In genomic region chr5:164663223-164663989, GRCh38 we compare ENCODE assay signal across 20 cellular contexts.
DNase-seq lines count a peak whose midpoint lies in the region; ATAC-seq and TF ChIP-seq lines count a peak whose summit lies in the region.
"Had no signal": no experiment of that assay in that cellular context is flagged by ENCODE, and none has a peak within 500 bp of the region (broad histone marks: within the 10 kb centered on the region; RNA-seq: fewer than 3 reads in every experiment).

No MANE protein-coding gene starts in this region.

- POLR2A ChIA-PET in RWPE1 (lab: Yijun Ruan, JAX; ENCODE audit: low non-redundant PET): no interaction called here

- H3K4me1 ChIP-seq in colonic mucosa: no peaks in the 10 kb centered on the region

- intact Hi-C loops in colonic mucosa (cut with DNase I): no loop called here

- TF ChIP-seq CTCF in RWPE1 (conservative IDR thresholded peaks at IDR 0.05; ENCODE audit: low read depth): no peak
- no peak for TF ChIP-seq CTCF in choroid plexus epithelial cell (conservative IDR thresholded peaks at IDR 0.05; ENCODE audit: low read depth, low read length)
- TF ChIP-seq CTCF in colonic mucosa (IDR thresholded peaks at IDR 0.05): no peak

- no peaks in the 10 kb centered on the region for H3K9me3 ChIP-seq in colonic mucosa

- no peak for ATAC-seq in GM21576 (IDR thresholded peaks at IDR 0.05; ENCODE audit: unreplicated experiment)
- ATAC-seq in SK-N-SH treated with all-trans-retinoic acid at 6 μM for 48 hours: no peak
- ATAC-seq: K562, Right ventricle myocardium inferior had no signal

- H3K27me3 ChIP-seq in colonic mucosa: no peaks in the 10 kb centered on the region

- CTCF ChIA-PET in RWPE1 (lab: Yijun Ruan, JAX): interaction anchor here (0.6 kb wide), 1 partner anchor 29 kb away, joined by 5 read pairs; no protein-coding TSS in a partner anchor

- no peaks in the 10 kb centered on the region for H3K36me3 ChIP-seq in colonic mucosa

- H3K9ac ChIP-seq in colonic mucosa (ENCODE audit: low read depth in 2 of 2, low read length in 2 of 2): no peak overlapping the region

- H3K27ac ChIP-seq in RWPE1 (no peak overlapping the region), colonic mucosa (no peak overlapping the region)
- H3K27ac ChIP-seq: C4-2B, PC-9 had no signal

- no peak overlapping the region for H3K4me3 ChIP-seq in choroid plexus epithelial cell (ENCODE audit: low read depth, low read length)
- H3K4me3 ChIP-seq in colonic mucosa: no peak overlapping the region
- H3K4me3 ChIP-seq: K562, PC-9 had no signal

- DNase-seq in HS-5 (ENCODE audit: low read depth) (peak; percentile 29), RWPE1 (ENCODE audit: low spot score) (peak; percentile 13), choroid plexus epithelial cell (ENCODE audit: low read depth) (peak; percentile 1), left kidney (ENCODE audit: low read depth, low spot score) (peak; percentile 82), colonic mucosa (no peak), iPS-NIHi7 (ENCODE audit: extremely low spot score) (no peak)
- DNase-seq: COR-L47, H9, MV-4-11, NCI-H1417, NCI-H1930, NCI-H2171 treated with DMSO at 0.1 percent for 48 hours, NCI-H510A, NCI-H82, PC-9 had no signal

TF ChIP-seq in SK-N-SH treated with all-trans-retinoic acid at 6 μM for 48 hours, 23 proteins besides CTCF, POLR2A, EP300 and RAD21:
- TF ChIP-seq ZNF8 (CRISPR knock-in tag; IDR thresholded peaks at IDR 0.05) (no peak), BACH2 (CRISPR knock-in tag; IDR thresholded peaks at IDR 0.05; ENCODE audit: borderline replicate concordance) (no peak), TSHZ2 (CRISPR knock-in tag; IDR thresholded peaks at IDR 0.05) (no peak), POU6F1 (CRISPR knock-in tag; IDR thresholded peaks at IDR 0.05; ENCODE audit: borderline replicate concordance, low read depth) (no peak), CSDC2 (CRISPR knock-in tag; IDR thresholded peaks at IDR 0.05) (no peak), RARB (CRISPR knock-in tag; IDR thresholded peaks at IDR 0.05) (no peak), ZNF565 (CRISPR knock-in tag; conservative IDR thresholded peaks at IDR 0.05; ENCODE audit: low read depth) (no peak), PATZ1 (CRISPR knock-in tag; IDR thresholded peaks at IDR 0.05; ENCODE audit: borderline replicate concordance) (no peak), TCF4 (CRISPR knock-in tag; IDR thresholded peaks at IDR 0.05; ENCODE audit: borderline replicate concordance) (no peak), ISL1 (CRISPR knock-in tag; IDR thresholded peaks at IDR 0.05) (no peak), ZNF70 (CRISPR knock-in tag; IDR thresholded peaks at IDR 0.05) (no peak), ZC3H10 (CRISPR knock-in tag; IDR thresholded peaks at IDR 0.05) (no peak)

Comparison
In these comparisons a context has a peak if more than half of its experiments do, and no peak if none do; other contexts are left out.
1. DNase-seq: peak in HS-5 (single experiment), RWPE1 (single experiment), choroid plexus epithelial cell (single experiment) and left kidney (single experiment); none in colonic mucosa (single experiment) and iPS-NIHi7 (single experiment).